23 cellular contexts compared by ENCODE assay signal in genomic region chr2:149018971-149019370, GRCh38. TPM values are rescaled to one million over a fixed set of nuclear protein-coding genes. Genes with fewer than 3 reads are reported as not detected.
"Had no signal": no experiment of that assay in that cellular context is flagged by ENCODE, and none has a peak within 500 bp of the region (broad histone marks: within the 10 kb centered on the region; RNA-seq: fewer than 3 reads in every experiment).

No MANE protein-coding gene starts in this region.

- H3K27me3 ChIP-seq: ascending aorta, breast epithelium, gastrocnemius medialis, testis, upper lobe of left lung had no signal

- H3K9me3 Mint-ChIP-seq: activated T-cell treated with anti-CD3 and anti-CD28 coated beads, Interleukin-2, amount 50 U/mL, for 72 hours; neural crest cell had no signal

- DNase-seq: activated CD4-positive, alpha-beta T cell treated with anti-CD3 and anti-CD28 coated beads, Interleukin-2, amount 50 U/mL, for 4 hours; activated effector memory CD4-positive, alpha-beta T cell treated with anti-CD3 and anti-CD28 coated beads, Interleukin-2, amount 50 U/mL, for 16 hours; activated naive CD4-positive, alpha-beta T cell treated with anti-CD3 and anti-CD28 coated beads, Interleukin-2, amount 50 U/mL, for 16 hours; activated T-cell treated with anti-CD3 and anti-CD28 coated beads, Interleukin-2, amount 50 U/mL, for 72 hours; cortex of kidney; gastrocnemius medialis; head of caudate nucleus; kidney; midbrain; psoas muscle; right cardiac atrium; small intestine; stimulated activated CD4-positive, alpha-beta T cell treated with anti-CD3 and anti-CD28 coated beads, Interleukin-4, amount 100 ng/mL, for 1 hour; T-helper 2 cell; testis; upper lobe of left lung; WERI-Rb-1 had no signal

- H3K36me3 ChIP-seq: ascending aorta, breast epithelium, gastrocnemius medialis, upper lobe of left lung, WERI-Rb-1 had no signal

- H3K27ac ChIP-seq: ascending aorta, breast epithelium, gastrocnemius medialis, psoas muscle, testis, WERI-Rb-1 had no signal

- FAIRE-seq: kidney, small intestine had no signal

- H3K4me1 ChIP-seq: breast epithelium, gastrocnemius medialis, psoas muscle, testis had no signal

- H3K9me3 ChIP-seq: ascending aorta, breast epithelium, gastrocnemius medialis, psoas muscle, testis, upper lobe of left lung had no signal

- H3K4me3 ChIP-seq: ascending aorta, breast epithelium, gastrocnemius medialis, lung, psoas muscle, testis, upper lobe of left lung had no signal

- H3K4me3 Mint-ChIP-seq: activated T-cell treated with anti-CD3 and anti-CD28 coated beads, Interleukin-2, amount 50 U/mL, for 72 hours; neural crest cell had no signal

- H3K27ac Mint-ChIP-seq: activated T-cell treated with anti-CD3 and anti-CD28 coated beads, Interleukin-2, amount 50 U/mL, for 72 hours had no signal

- ATAC-seq: activated T-cell treated with anti-CD3 and anti-CD28 coated beads, Interleukin-2, amount 50 U/mL, for 72 hours; gastrocnemius medialis; left lobe of liver; psoas muscle; right cardiac atrium had no signal

RNA-seq across cellular contexts. Expression of gene LYPD6B, which starts 19.5 kb away (rescaled TPM):
- total RNA-seq: activated CD8-positive, alpha-beta memory T cell treated with anti-CD3 and anti-CD28 coated beads for 36 hours; activated T-cell treated with anti-CD3 and anti-CD28 coated beads, Interleukin-2, amount 50 U/mL, for 72 hours; ascending aorta; gastrocnemius medialis; left lobe of liver; neural crest cell; psoas muscle; right cardiac atrium had no signal
- polyA plus RNA-seq: psoas muscle, right cardiac atrium had no signal
